8 cellular contexts compared by ENCODE assay signal in the genomic region with DNA sequence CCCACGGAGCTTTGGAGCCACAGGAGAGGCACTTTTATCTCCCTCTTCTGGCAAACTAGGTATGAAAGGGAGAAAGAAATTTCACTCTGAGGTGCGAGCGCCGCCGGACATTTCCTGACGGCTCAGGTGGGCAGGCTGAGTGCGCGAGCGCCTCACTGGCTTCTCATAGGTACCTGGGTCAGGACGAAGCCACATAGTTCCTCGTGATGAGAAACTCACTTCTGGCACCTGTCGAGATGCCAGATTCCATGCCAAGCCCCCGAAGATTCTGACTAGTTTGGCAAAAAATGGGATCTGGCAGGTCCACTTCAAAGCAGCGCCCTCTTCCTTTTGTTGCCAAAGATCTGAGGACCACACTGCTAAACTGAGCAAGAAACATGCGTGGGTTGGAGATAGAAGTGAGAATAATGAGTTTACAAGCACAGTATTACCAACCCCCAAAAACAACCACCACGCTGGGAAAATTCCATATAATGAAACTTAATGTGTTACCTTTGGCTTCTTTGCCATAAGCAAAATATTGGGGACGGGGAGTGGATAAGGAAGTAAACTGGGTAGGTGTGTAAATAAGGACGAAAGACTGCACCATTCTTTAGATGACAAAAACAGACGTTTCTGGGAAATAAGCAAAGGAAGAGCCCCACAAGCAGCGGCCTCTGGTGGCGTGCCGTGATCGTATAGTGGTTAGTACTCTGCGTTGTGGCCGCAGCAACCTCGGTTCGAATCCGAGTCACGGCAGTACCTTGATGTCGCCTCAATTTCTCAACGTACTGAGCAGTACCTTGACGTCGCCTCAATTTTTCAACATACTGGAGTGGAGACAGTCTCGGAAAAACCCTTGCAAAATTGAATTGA.
DNase-seq lines count a peak whose midpoint lies in the region; ATAC-seq and TF ChIP-seq lines count a peak whose summit lies in the region.

No MANE protein-coding gene starts in this region.

- peak overlapping the region; percentile 97 for H3K4me2 ChIP-seq in osteoblast (ENCODE audit: insufficient read depth, low read length)

- H3K27me3 ChIP-seq in Peyer's patch (no peaks in the 10 kb centered on the region), osteoblast (ENCODE audit: insufficient read depth, low read length) (no peaks in the 10 kb centered on the region), thymus (ENCODE audit: control insufficient read depth, insufficient read depth) (no peaks in the 10 kb centered on the region)

- H3K36me3 ChIP-seq in Peyer's patch = no peaks in the 10 kb centered on the region
- H3K36me3 ChIP-seq in osteoblast (ENCODE audit: insufficient read depth, low read length) = no peaks in the 10 kb centered on the region
- no peaks in the 10 kb centered on the region for H3K36me3 ChIP-seq in thymus (ENCODE audit: control insufficient read depth, insufficient read depth)

- peak overlapping the region; percentile 84 for H2AFZ ChIP-seq in osteoblast (ENCODE audit: low read length)

- peak; percentile 81 for DNase-seq in Right ventricle myocardium inferior (ENCODE audit: missing footprints)
- DNase-seq in cardiac septum (ENCODE audit: low spot score) = no peak
- peak; percentile 63 to 90 (median 82) for DNase-seq in Peyer's patch
- DNase-seq in activated T-helper 9 cell treated with anti-CD3 and anti-CD28 coated beads, Interleukin-2, amount 50 U/mL, for 16 hours (ENCODE audit: low read depth) = peak; percentile 70
- DNase-seq in foreskin fibroblast = peak; percentile 51 to 81
- peak; percentile 70 for DNase-seq in osteoblast (ENCODE audit: insufficient read length, low spot score, missing footprints)

- no peak for TF ChIP-seq POLR2A in Peyer's patch (IDR thresholded peaks at IDR 0.05)

- peaks cover 0 to 11% (median 0%) of the 10 kb centered on the region in 4 donors for H3K4me1 ChIP-seq in Peyer's patch
- peaks cover 7% of the 10 kb centered on the region for H3K4me1 ChIP-seq in osteoblast (ENCODE audit: insufficient read depth, low read length)
- peaks cover 6% of the 10 kb centered on the region for H3K4me1 ChIP-seq in thymus (ENCODE audit: control insufficient read depth, insufficient read depth, low read length)

- WGBS in thymus = under 1% methylated on average over 34 of the region's 34 CpGs

- ATAC-seq in Right ventricle myocardium inferior = peak; percentile 81
- ATAC-seq in HG03571 (IDR thresholded peaks at IDR 0.05; ENCODE audit: unreplicated experiment) = peak; percentile 47

- TF ChIP-seq CTCF in Peyer's patch (IDR thresholded peaks at IDR 0.05) = peak; percentile 26 to 62 (median 50)
- TF ChIP-seq CTCF in foreskin fibroblast (IDR thresholded peaks at IDR 0.05; ENCODE audit: low read depth, low read length) = peak; percentile 48
- TF ChIP-seq CTCF in osteoblast (IDR thresholded peaks at IDR 0.05; ENCODE audit: extremely low read depth, low read depth, low read length) = peak; percentile 60

- peak overlapping the region in 2 of 4 donors; percentile 3 to 44 for H3K27ac ChIP-seq in Peyer's patch
- H3K27ac ChIP-seq in osteoblast (ENCODE audit: low read depth, low read length) = no peak overlapping the region
- peak overlapping the region; percentile 47 for H3K27ac ChIP-seq in thymus (ENCODE audit: low read depth)

- no peaks in the 10 kb centered on the region for H3K79me2 ChIP-seq in osteoblast (ENCODE audit: insufficient read depth, low read length)

- no peaks in the 10 kb centered on the region for H4K20me1 ChIP-seq in osteoblast (ENCODE audit: insufficient read depth, low read length)

- H3K9me3 ChIP-seq in Peyer's patch = no peaks in the 10 kb centered on the region
- no peaks in the 10 kb centered on the region for H3K9me3 ChIP-seq in osteoblast (ENCODE audit: low read depth, low read length)
- H3K9me3 ChIP-seq in thymus (ENCODE audit: control insufficient read depth) = no peaks in the 10 kb centered on the region

- H3K4me3 ChIP-seq in Peyer's patch (peak overlapping the region; percentile 25 to 55 (median 41)), foreskin fibroblast (ENCODE audit: low read depth in 1 of 2, low read length in 2 of 2) (peak overlapping the region; percentile 53 to 61), osteoblast (ENCODE audit: insufficient read depth, low read length) (peak overlapping the region; percentile 74), thymus (ENCODE audit: low read length) (peak overlapping the region; percentile 43)

- intact Hi-C loops in Right ventricle myocardium inferior (cut with DNase I) (no loop called here), cardiac septum (cut with DNase I) (no loop called here)
